ENCODE assay signal across 9 cellular contexts in the genomic region with DNA sequence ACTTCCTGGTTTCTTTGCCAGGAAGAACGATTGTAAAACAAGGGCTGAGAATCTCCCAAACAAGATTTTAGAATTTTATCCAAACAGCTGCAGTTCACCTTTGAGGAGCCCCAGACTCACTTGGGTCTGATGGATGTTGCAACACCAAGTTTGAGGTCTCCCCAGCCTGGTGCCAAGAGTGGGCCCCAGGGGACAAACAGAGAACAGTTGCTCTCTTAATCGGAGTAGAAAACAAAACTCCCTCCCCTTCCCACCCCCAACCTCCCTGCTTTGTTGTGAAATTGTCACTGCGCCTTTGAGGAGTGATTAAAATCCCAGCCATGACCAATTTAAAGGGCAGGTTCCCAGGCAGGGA.
DNase-seq lines count a peak whose midpoint lies in the region; ATAC-seq and TF ChIP-seq lines count a peak whose summit lies in the region.
"Had no signal": no experiment of that assay in that cellular context is flagged by ENCODE, and none has a peak within 500 bp of the region (broad histone marks: within the 10 kb centered on the region; RNA-seq: fewer than 3 reads in every experiment).

No MANE protein-coding gene starts in this region.

- DNase-seq in COLO829 (ENCODE audit: low spot score) (peak; percentile 21), NCI-H1105 treated with DMSO at 0.1 percent for 48 hours (lab: John Stamatoyannopoulos, UW) (peak; percentile 59), endothelial cell (ENCODE audit: low spot score) (no peak)
- no peak for DNase-seq in activated naive CD4-positive, alpha-beta T cell treated with anti-CD3 and anti-CD28 coated beads for 36 hours

- H3K4me2 ChIP-seq in parathyroid adenoma (ENCODE audit: low read length), result peak overlapping the region; percentile 37

- H3K27me3 Mint-ChIP-seq in endothelial cell (ENCODE audit: unreplicated experiment), result peaks cover 1% of the 10 kb centered on the region
- H3K27me3 Mint-ChIP-seq in activated naive CD4-positive, alpha-beta T cell treated with anti-CD3 and anti-CD28 coated beads for 36 hours (ENCODE audit: low read depth), result no peaks in the 10 kb centered on the region

- peak overlapping the region; percentile 96 for H3K27ac Mint-ChIP-seq in endothelial cell (ENCODE audit: unreplicated experiment)
- no peak overlapping the region for H3K27ac Mint-ChIP-seq in activated naive CD4-positive, alpha-beta T cell treated with anti-CD3 and anti-CD28 coated beads for 36 hours

- peaks cover 40% of the 10 kb centered on the region for H3K4me1 Mint-ChIP-seq in endothelial cell (ENCODE audit: unreplicated experiment)
- peaks cover 69% of the 10 kb centered on the region for H3K4me1 Mint-ChIP-seq in activated naive CD4-positive, alpha-beta T cell treated with anti-CD3 and anti-CD28 coated beads for 36 hours (ENCODE audit: low read depth)

- no peaks in the 10 kb centered on the region for H3K9me3 Mint-ChIP-seq in endothelial cell (ENCODE audit: unreplicated experiment)
- H3K9me3 Mint-ChIP-seq in activated naive CD4-positive, alpha-beta T cell treated with anti-CD3 and anti-CD28 coated beads for 36 hours, result no peaks in the 10 kb centered on the region

- CTCF ChIA-PET in activated naive CD4-positive, alpha-beta T cell treated with anti-CD3 and anti-CD28 coated beads for 36 hours (lab: Charles Lee), result interaction anchor here (0.8 kb wide), 1 partner anchor 25 kb away, joined by 3 read pairs; no protein-coding TSS in a partner anchor

- H3K9ac ChIP-seq in parathyroid adenoma, result no peak overlapping the region

- peaks cover 6% of the 10 kb centered on the region for H3K79me2 ChIP-seq in parathyroid adenoma

- no peaks in the 10 kb centered on the region for H3K4me1 ChIP-seq in parathyroid adenoma

- no peak overlapping the region for H3K4me3 Mint-ChIP-seq in endothelial cell (ENCODE audit: unreplicated experiment)
- no peak overlapping the region for H3K4me3 Mint-ChIP-seq in activated naive CD4-positive, alpha-beta T cell treated with anti-CD3 and anti-CD28 coated beads for 36 hours

- no peak overlapping the region for H3K4me3 ChIP-seq in parathyroid adenoma (ENCODE audit: low read depth, low read length)

- TF ChIP-seq CTCF in endothelial cell (IDR thresholded peaks at IDR 0.05; ENCODE audit: unreplicated experiment) (no peak), parathyroid adenoma (IDR thresholded peaks at IDR 0.05) (no peak)

- no peaks in the 10 kb centered on the region for H3K9me3 ChIP-seq in parathyroid adenoma (ENCODE audit: control insufficient read depth, low read length)

- H3K36me3 ChIP-seq in parathyroid adenoma (ENCODE audit: control insufficient read depth, insufficient read depth, low read length), result no peaks in the 10 kb centered on the region

- intact Hi-C loops in activated naive CD4-positive, alpha-beta T cell treated with anti-CD3 and anti-CD28 coated beads for 36 hours (cut with micrococcal nuclease), result no loop called here

- no peaks in the 10 kb centered on the region for H3K27me3 ChIP-seq in parathyroid adenoma (ENCODE audit: control insufficient read depth, insufficient read depth, low read length)

- H2AFZ ChIP-seq in parathyroid adenoma, result no peak overlapping the region

- no peak for ATAC-seq in GM18858 (IDR thresholded peaks at IDR 0.05; ENCODE audit: unreplicated experiment)
- ATAC-seq in HG03025 (IDR thresholded peaks at IDR 0.05; ENCODE audit: low FRiP score, unreplicated experiment), result no peak
- ATAC-seq in GM19455 (IDR thresholded peaks at IDR 0.05; ENCODE audit: unreplicated experiment), result no peak
- ATAC-seq: activated CD4-positive, CD25-positive, alpha-beta regulatory T cell treated with anti-CD3 and anti-CD28 coated beads, Interleukin-2, amount 50 U/mL, for 24 hours had no signal

- no peak overlapping the region for H3K27ac ChIP-seq in parathyroid adenoma

- H3K36me3 Mint-ChIP-seq in endothelial cell (ENCODE audit: low read depth, unreplicated experiment), result no peaks in the 10 kb centered on the region
- H3K36me3 Mint-ChIP-seq in activated naive CD4-positive, alpha-beta T cell treated with anti-CD3 and anti-CD28 coated beads for 36 hours (ENCODE audit: low read depth), result peaks cover 3% of the 10 kb centered on the region

Comparison
In these comparisons a context has a peak if more than half of its experiments do, and no peak if none do; other contexts are left out.
1. DNase-seq: peak in COLO829 (single experiment) and NCI-H1105 treated with DMSO at 0.1 percent for 48 hours (single experiment); none in endothelial cell (single experiment) and activated naive CD4-positive, alpha-beta T cell treated with anti-CD3 and anti-CD28 coated beads for 36 hours (single experiment).